8 cellular contexts compared by ENCODE assay signal in genomic region chr20:11229772-11230171, GRCh38.
DNase-seq lines count a peak whose midpoint lies in the region; ATAC-seq and TF ChIP-seq lines count a peak whose summit lies in the region.

No MANE protein-coding gene starts in this region.

- no peak for TF ChIP-seq EP300 in stomach (IDR thresholded peaks at IDR 0.05)

- 9 to 31% (median 17%) methylated on average over 3 of the region's 3 CpGs for WGBS in stomach, 5 donors

- H3K27me3 ChIP-seq in left ventricle myocardium inferior (ENCODE audit: low read depth) (no peaks in the 10 kb centered on the region), stomach (no peaks in the 10 kb centered on the region)

- TF ChIP-seq CTCF in left ventricle myocardium inferior (IDR thresholded peaks at IDR 0.05; ENCODE audit: borderline replicate concordance) (no peak), stomach (IDR thresholded peaks at IDR 0.05) (no peak)

- H3K9me3 ChIP-seq in left ventricle myocardium inferior (replicated peaks) (no peaks in the 10 kb centered on the region), stomach (no peaks in the 10 kb centered on the region)

- H3K27ac ChIP-seq in left ventricle myocardium inferior (replicated peaks) (peak overlapping the region; percentile 59), stomach (peak overlapping the region in 4 of 5 donors; percentile 32 to 68 (median 46))

- H3K4me3 ChIP-seq in left ventricle myocardium inferior, result peak overlapping the region; percentile 1
- no peak overlapping the region for H3K4me3 ChIP-seq in stomach

- H3K4me1 ChIP-seq in left ventricle myocardium inferior (peaks cover 27% of the 10 kb centered on the region), stomach (peaks cover 4 to 20% (median 15%) of the 10 kb centered on the region in 4 donors)

- DNase-seq in HS-27A (ENCODE audit: low read depth) (peak; percentile 93), T1000 (lab: John Stamatoyannopoulos, UW) (peak; percentile 57), left ventricle myocardium inferior (peak; percentile 33), stomach (peak; percentile 31), NCI-H345 (lab: John Stamatoyannopoulos, UW) (no peak), NCI-H1694 (lab: John Stamatoyannopoulos, UW) (no peak)

- TF ChIP-seq POLR2A in stomach (IDR thresholded peaks at IDR 0.05), result no peak

- intact Hi-C loops in left ventricle myocardium inferior (cut with micrococcal nuclease), result no loop called here
- intact Hi-C loops in stomach (cut with DNase I; ENCODE audit: low total_unique reads), result no loop called here

- ATAC-seq in GM21528 (IDR thresholded peaks at IDR 0.05; ENCODE audit: low FRiP score, unreplicated experiment), result no peak
- ATAC-seq in HG03565 (IDR thresholded peaks at IDR 0.05; ENCODE audit: unreplicated experiment), result no peak

- H3K36me3 ChIP-seq in left ventricle myocardium inferior (no peaks in the 10 kb centered on the region), stomach (no peaks in the 10 kb centered on the region)

Comparison
In these comparisons a context has a peak if more than half of its experiments do, and no peak if none do; other contexts are left out.
1. DNase-seq: peak in HS-27A (single experiment), T1000 (single experiment), left ventricle myocardium inferior (single experiment) and stomach (single experiment); none in NCI-H345 (single experiment) and NCI-H1694 (single experiment).